8 cellular contexts compared by ENCODE assay signal in the genomic region with DNA sequence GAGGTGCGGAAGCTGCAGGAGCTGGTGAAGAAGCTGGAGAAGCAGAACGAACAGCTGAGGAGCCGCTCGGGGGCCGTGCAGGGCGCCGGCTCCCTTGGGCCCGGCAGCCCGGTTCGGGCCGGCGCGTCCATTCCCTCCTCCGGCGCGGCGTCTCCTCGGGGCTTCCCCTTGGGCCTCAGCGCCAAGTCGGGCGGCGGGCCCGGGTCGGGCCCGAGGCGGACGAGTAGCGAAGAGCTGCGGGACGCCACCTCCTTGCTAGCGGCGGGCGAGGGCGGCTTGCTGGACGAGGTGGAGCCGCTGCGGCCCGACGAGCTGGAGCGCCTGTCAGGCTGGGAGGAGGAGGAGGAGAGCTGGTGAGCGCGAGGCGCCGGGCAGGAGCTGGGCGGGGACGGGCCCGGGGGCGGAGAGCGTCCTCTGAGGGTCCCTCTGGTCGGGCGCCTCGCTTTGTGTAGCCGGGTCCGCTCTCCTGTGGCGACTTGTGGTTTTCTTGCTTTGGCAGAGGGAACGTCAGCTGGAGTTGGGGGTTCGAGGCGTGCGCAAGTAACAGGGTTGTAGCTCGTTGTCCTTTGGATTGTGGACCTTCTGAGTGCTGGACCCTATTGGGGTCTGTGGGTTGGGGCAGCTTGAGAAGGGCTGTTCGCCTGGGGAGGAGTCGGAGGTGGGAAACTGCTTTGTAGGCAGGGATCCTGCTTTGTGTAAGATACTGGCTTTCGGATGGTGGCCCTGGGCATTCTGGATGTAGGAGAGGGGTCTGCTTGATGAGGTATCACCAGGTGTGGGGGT. TPM values are rescaled to one million over a fixed set of nuclear protein-coding genes. Genes with fewer than 3 reads are reported as not detected.
DNase-seq lines count a peak whose midpoint lies in the region; ATAC-seq and TF ChIP-seq lines count a peak whose summit lies in the region.

No MANE protein-coding gene starts in this region.

- POLR2A ChIA-PET in AG04450 (lab: Yijun Ruan, JAX) (interaction anchor here (0.6 to 2.3 kb wide), 6 partner anchors 12 to 228 kb away, joined by 3 to 12 read pairs (median 5); no protein-coding TSS in a partner anchor), Panc1 (lab: Charles Lee) (interaction anchor here (0.6 to 0.7 kb wide), 6 partner anchors 14 to 340 kb away, joined by 5 to 16 read pairs (median 8); no protein-coding TSS in a partner anchor)

- intact Hi-C loops in Panc1 (cut with micrococcal nuclease; ENCODE audit: unreplicated experiment) (no loop called here), Right ventricle myocardium inferior (cut with DNase I) (loop anchor here (2.0 kb wide), 1 partner anchor 71 kb away; no protein-coding TSS in a partner anchor), ovary (cut with DNase I) (loop anchor here in 1 of 4 donors (10.0 kb wide), 1 partner anchor 433 kb away; no protein-coding TSS in a partner anchor), upper lobe of right lung (cut with DNase I) (no loop called here)

- peak overlapping the region; percentile 76 for H3K4me3 ChIP-seq in AG04450 (ENCODE audit: low read depth, low read length)
- peak overlapping the region; percentile 84 to 90 for H3K4me3 ChIP-seq in Panc1 (ENCODE audit: low read depth in 2 of 2, low read length in 2 of 2)
- H3K4me3 ChIP-seq in ovary = peak overlapping the region; percentile 59
- peak overlapping the region; percentile 90 for H3K4me3 ChIP-seq in upper lobe of right lung

- H3K9me3 ChIP-seq in AG04450 (ENCODE audit: control insufficient read depth, insufficient read depth, low read length) (no peaks in the 10 kb centered on the region), Panc1 (ENCODE audit: control insufficient read depth, insufficient read depth, low read depth, low read length) (no peaks in the 10 kb centered on the region), ovary (no peaks in the 10 kb centered on the region), upper lobe of right lung (no peaks in the 10 kb centered on the region)

- H3K27ac ChIP-seq in AG04450 (ENCODE audit: low read depth, low read length) = peak overlapping the region; percentile 85
- peak overlapping the region; percentile 72 for H3K27ac ChIP-seq in Panc1 (ENCODE audit: low read length)
- H3K27ac ChIP-seq in ovary = peak overlapping the region; percentile 82 to 96
- peak overlapping the region; percentile 98 for H3K27ac ChIP-seq in upper lobe of right lung

- TF ChIP-seq EP300 in ovary (IDR thresholded peaks at IDR 0.05) = no peak

- H3K36me3 ChIP-seq in Panc1 (ENCODE audit: control insufficient read depth, insufficient read depth, low read length) (no peaks in the 10 kb centered on the region; the same call in 1 of the 2 replicates), ovary (no peaks in the 10 kb centered on the region), upper lobe of right lung (no peaks in the 10 kb centered on the region)

- ATAC-seq in GM18867 (IDR thresholded peaks at IDR 0.05; ENCODE audit: unreplicated experiment) (peak; percentile 22), HG03097 (IDR thresholded peaks at IDR 0.05; ENCODE audit: low FRiP score, unreplicated experiment) (peak; percentile 14), Panc1 (peak; percentile 42), Right ventricle myocardium inferior (peak; percentile 40), upper lobe of right lung (peak; percentile 40)

- WGBS in ovary, 3 donors = 0 to 1% (median 0%) methylated on average over 51 to 63 of the region's 63 CpGs

- H3K27me3 ChIP-seq in AG04450 (ENCODE audit: control insufficient read depth, insufficient read depth, low read length) (no peaks in the 10 kb centered on the region), Panc1 (ENCODE audit: control insufficient read depth, insufficient read depth, low read length) (no peaks in the 10 kb centered on the region), ovary (no peaks in the 10 kb centered on the region), upper lobe of right lung (no peaks in the 10 kb centered on the region)

- no peak for TF ChIP-seq POLR2A in ovary (IDR thresholded peaks at IDR 0.05)

- in situ Hi-C loops in Panc1 (cut with HindIII; ENCODE audit: low pct_unique_long_range_greater_than_20kb, low sequenced_read_pairs) = no loop called here

- BruUV-seq in Panc1 (replicated peaks; lab: Mats Ljungman, UMichigan) = no TSS peak

- TF ChIP-seq CTCF in AG04450 (IDR thresholded peaks at IDR 0.05; ENCODE audit: low read depth, low read length) = no peak
- TF ChIP-seq CTCF in Panc1 (IDR thresholded peaks at IDR 0.05) = no peak
- peak in 1 of 3 donors; percentile 1 for TF ChIP-seq CTCF in ovary (IDR thresholded peaks at IDR 0.05)
- no peak for TF ChIP-seq CTCF in upper lobe of right lung (IDR thresholded peaks at IDR 0.05)

- H3K4me1 ChIP-seq in Panc1 (ENCODE audit: control insufficient read depth, insufficient read depth, low read length) = peaks cover 9% of the 10 kb centered on the region; the same call in 1 of the 2 replicates
- H3K4me1 ChIP-seq in ovary (ENCODE audit: insufficient read depth) = peaks cover 4% of the 10 kb centered on the region
- H3K4me1 ChIP-seq in upper lobe of right lung = peaks cover 15% of the 10 kb centered on the region

- CTCF ChIA-PET in AG04450 (lab: Charles Lee) = interaction anchor here (0.6 kb wide), 4 partner anchors 15 to 204 kb away, joined by 3 to 5 read pairs (median 3); no protein-coding TSS in a partner anchor
- CTCF ChIA-PET in Panc1 (lab: Charles Lee) = interaction anchor here (1.1 kb wide), 1 partner anchor 11 kb away, joined by 4 read pairs; no protein-coding TSS in a partner anchor

- DNase-seq in AG04450 (ENCODE audit: low read depth, low spot score) = no peak
- DNase-seq in Panc1 (ENCODE audit: low read depth, low spot score) = no peak
- peak; percentile 44 for DNase-seq in activated naive CD4-positive, alpha-beta T cell treated with anti-CD3 and anti-CD28 coated beads, Interleukin-2, amount 50 U/mL, for 16 hours
- DNase-seq in Right ventricle myocardium inferior (ENCODE audit: missing footprints) = peak; percentile 87
- DNase-seq in ovary = peak; percentile 40 to 74 (median 68)
- peak; percentile 83 for DNase-seq in upper lobe of right lung

RNA-seq across cellular contexts. Expression of a gene that starts 0.6 kb away (rescaled TPM):
- 33.7 and 45.0 TPM in 2 replicates for polyA plus RNA-seq in AG04450 (2011; rRNA removed)
- 23.4 and 32.8 TPM in 2 replicates for polyA minus RNA-seq in AG04450 (2011; rRNA and poly(A)+ RNA removed)
- total RNA-seq in Panc1 (2021; ENCODE audit: unreplicated experiment) = 53.2 TPM
- 26.8 TPM for polyA plus RNA-seq in Panc1 (2012; ENCODE audit: insufficient read length)
- total RNA-seq in Right ventricle myocardium inferior = 116 TPM
- total RNA-seq in ovary = 100 to 1,000 TPM in 1 of 7 donors, 10 to 100 TPM in 6; 38.4 to 127 (median 81.7) TPM
- polyA plus RNA-seq in ovary = 100 to 1,000 TPM in 1 of 2 donors, 10 to 100 TPM in 1; 38.2 to 133 TPM
- 94.3 TPM for total RNA-seq in upper lobe of right lung

Comparison
In these comparisons a context has a peak if more than half of its experiments do, and no peak if none do; other contexts are left out.
1. DNase-seq: peak in activated naive CD4-positive, alpha-beta T cell treated with anti-CD3 and anti-CD28 coated beads, Interleukin-2, amount 50 U/mL, for 16 hours (single experiment), Right ventricle myocardium inferior (single experiment), ovary (5 of 5) and upper lobe of right lung (single experiment); none in AG04450 (single experiment) and Panc1 (single experiment).
2. Peak in every context shown above with its lines, with median percentiles within 50 percentile points of each other: H3K27ac ChIP-seq, H3K4me3 ChIP-seq and ATAC-seq.